Comparison of ENCODE assay signal across 18 cellular contexts in the genomic region with DNA sequence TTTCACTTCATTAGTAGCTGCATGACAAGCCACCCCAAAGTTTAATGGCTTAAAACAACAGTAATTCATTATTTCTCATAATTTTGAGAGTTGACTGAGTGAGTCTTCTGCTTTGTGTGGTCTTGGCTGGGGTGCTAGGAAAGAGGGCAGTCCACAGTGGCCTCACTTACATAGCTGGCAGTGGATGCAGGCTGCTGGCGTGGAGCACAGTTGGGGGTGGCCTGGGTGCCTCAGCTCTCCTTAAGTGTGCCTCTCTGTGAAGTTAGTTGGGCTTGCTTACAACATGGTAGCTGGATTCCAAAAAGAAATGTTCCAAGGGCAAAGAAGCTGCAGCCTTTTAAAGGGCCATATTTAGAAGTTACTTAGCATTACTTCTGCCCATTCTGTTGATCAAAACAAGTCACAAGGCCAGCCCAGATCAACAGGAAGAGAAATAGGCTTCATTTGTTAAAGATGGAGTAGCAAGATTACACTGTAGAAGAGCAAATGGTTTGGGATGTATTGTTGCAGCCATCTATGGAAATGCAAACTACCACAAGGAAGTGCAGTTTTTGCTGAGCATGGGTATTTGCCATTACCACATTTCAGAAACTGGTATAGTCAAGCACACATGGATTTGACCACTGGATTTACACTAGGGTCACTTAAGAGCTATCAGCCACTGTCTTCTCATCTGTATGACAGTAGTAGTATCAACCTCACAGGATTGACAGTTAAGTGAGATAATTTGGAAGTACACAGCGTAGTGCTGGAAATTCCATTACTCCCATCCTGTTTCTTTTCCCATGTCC. TPM values are rescaled to one million over a fixed set of nuclear protein-coding genes. Genes with fewer than 3 reads are reported as not detected.
DNase-seq lines count a peak whose midpoint lies in the region; ATAC-seq and TF ChIP-seq lines count a peak whose summit lies in the region.
"Had no signal": no experiment of that assay in that cellular context is flagged by ENCODE, and none has a peak within 500 bp of the region (broad histone marks: within the 10 kb centered on the region; RNA-seq: fewer than 3 reads in every experiment).

No MANE protein-coding gene starts in this region.

- TF ChIP-seq CTCF in activated CD8-positive, alpha-beta T cell treated with anti-CD3 and anti-CD28 coated beads for 36 hours (IDR thresholded peaks at IDR 0.05): no peak
- no peak for TF ChIP-seq CTCF in GM23338 (conservative IDR thresholded peaks at IDR 0.05; ENCODE audit: low read depth in 2 of 2)

- H3K9ac ChIP-seq in mesenchymal stem cell (ENCODE audit: low read length): no peak overlapping the region

- no peak overlapping the region for H4K8ac ChIP-seq in mesenchymal stem cell (ENCODE audit: low read length)

- H3K4me1 ChIP-seq in GM23338 (ENCODE audit: insufficient read depth): peaks cover 7% of the 10 kb centered on the region; the same call in 1 of the 2 replicates
- H3K4me1 ChIP-seq in mesenchymal stem cell (ENCODE audit: control insufficient read depth, insufficient read depth, low read depth, low read length): peaks cover 2% of the 10 kb centered on the region

- H3K14ac ChIP-seq in mesenchymal stem cell (ENCODE audit: low read length in 2 of 2): no peak overlapping the region

- no peak overlapping the region for H3K27ac ChIP-seq in GM23338 (ENCODE audit: low read depth)
- no peak overlapping the region for H3K27ac ChIP-seq in mesenchymal stem cell (ENCODE audit: low read length, poor library complexity, severe bottlenecking)
- H3K27ac ChIP-seq: skin epidermis had no signal

- peaks cover 1% of the 10 kb centered on the region for H3K36me3 Mint-ChIP-seq in activated CD8-positive, alpha-beta T cell treated with anti-CD3 and anti-CD28 coated beads for 36 hours (ENCODE audit: low read depth)
- peaks cover 3% of the 10 kb centered on the region for H3K36me3 Mint-ChIP-seq in activated CD8-positive, alpha-beta T cell treated with anti-CD3 and anti-CD28 coated beads, Interleukin-2, amount 10 ng/mL, durations not matched to agents 7 days and 5 days (ENCODE audit: low read depth)
- no peaks in the 10 kb centered on the region for H3K36me3 Mint-ChIP-seq in GM23338 (ENCODE audit: low read depth)
- H3K36me3 Mint-ChIP-seq in activated naive CD8-positive, alpha-beta T cell treated with anti-CD3 and anti-CD28 coated beads for 36 hours: peaks cover 8% of the 10 kb centered on the region
- H3K36me3 Mint-ChIP-seq: naive B cell had no signal

- POLR2A ChIA-PET in activated CD8-positive, alpha-beta T cell treated with anti-CD3 and anti-CD28 coated beads for 36 hours (lab: Charles Lee): interaction anchor here (1.0 kb wide), 1 partner anchor 31 kb away, joined by 3 read pairs; no protein-coding TSS in a partner anchor
- POLR2A ChIA-PET in activated CD8-positive, alpha-beta T cell treated with anti-CD3 and anti-CD28 coated beads, Interleukin-2, amount 10 ng/mL, durations not matched to agents 7 days and 5 days (lab: Charles Lee): interaction anchor here (0.6 kb wide), 1 partner anchor 9 kb away, joined by 3 read pairs; no protein-coding TSS in a partner anchor

- ATAC-seq in activated CD8-positive, alpha-beta T cell treated with anti-CD3 and anti-CD28 coated beads for 36 hours: no peak
- ATAC-seq in activated CD8-positive, alpha-beta T cell treated with anti-CD3 and anti-CD28 coated beads, Interleukin-2, amount 10 ng/mL, durations not matched to agents 7 days and 5 days: no peak
- no peak; the same call in 2 of the 3 replicates for ATAC-seq in GM23338
- ATAC-seq in HG03108 (IDR thresholded peaks at IDR 0.05; ENCODE audit: unreplicated experiment): no peak

- no peak overlapping the region for H3K4me3 Mint-ChIP-seq in activated CD8-positive, alpha-beta T cell treated with anti-CD3 and anti-CD28 coated beads for 36 hours
- no peak overlapping the region for H3K4me3 Mint-ChIP-seq in activated CD8-positive, alpha-beta T cell treated with anti-CD3 and anti-CD28 coated beads, Interleukin-2, amount 10 ng/mL, durations not matched to agents 7 days and 5 days
- H3K4me3 Mint-ChIP-seq in GM23338: no peak overlapping the region
- no peak overlapping the region for H3K4me3 Mint-ChIP-seq in activated naive CD8-positive, alpha-beta T cell treated with anti-CD3 and anti-CD28 coated beads for 36 hours
- H3K4me3 Mint-ChIP-seq: activated naive CD8-positive, alpha-beta T cell treated with anti-CD3 and anti-CD28 coated beads, Interleukin-2, amount 10 ng/mL, durations not matched to agents 7 days and 5 days; activated T-helper 1 cell treated with anti-CD3 and anti-CD28 coated beads, Interleukin-12 subunit alpha, Interleukin-12 subunit beta, Interleukin-2, Interleukin-4 antibody, amounts not matched to agents 30 ng/mL and 10 ng/mL and 1 ng/mL, durations not matched to agents 14 hours and 24 hours and 36 hours; memory B cell; naive B cell had no signal

- CTCF ChIA-PET in activated CD8-positive, alpha-beta T cell treated with anti-CD3 and anti-CD28 coated beads for 36 hours (lab: Charles Lee): interaction anchor here (1.5 to 1.8 kb wide), 3 partner anchors 10 to 568 kb away, joined by 3 to 6 read pairs (median 5); no protein-coding TSS in a partner anchor
- CTCF ChIA-PET in activated CD8-positive, alpha-beta T cell treated with anti-CD3 and anti-CD28 coated beads, Interleukin-2, amount 10 ng/mL, durations not matched to agents 7 days and 5 days (lab: Charles Lee): interaction anchor here (1.0 to 2.7 kb wide), 7 partner anchors 10 to 568 kb away, joined by 3 to 10 read pairs (median 6); a partner anchor contains a TSS

- H3K18ac ChIP-seq in mesenchymal stem cell (ENCODE audit: low read depth in 1 of 2, low read length in 2 of 2): no peak overlapping the region

- no peak overlapping the region for H3K23ac ChIP-seq in mesenchymal stem cell (ENCODE audit: low read length in 2 of 2)

- no peak overlapping the region for H2BK15ac ChIP-seq in mesenchymal stem cell (ENCODE audit: low read depth, poor library complexity, severe bottlenecking)

- peak overlapping the region; percentile 60 for H3K27ac Mint-ChIP-seq in activated CD8-positive, alpha-beta T cell treated with anti-CD3 and anti-CD28 coated beads for 36 hours
- no peak overlapping the region for H3K27ac Mint-ChIP-seq in activated CD8-positive, alpha-beta T cell treated with anti-CD3 and anti-CD28 coated beads, Interleukin-2, amount 10 ng/mL, durations not matched to agents 7 days and 5 days
- H3K27ac Mint-ChIP-seq in GM23338: peak overlapping the region; percentile 47; the same call in 1 of the 2 replicates
- H3K27ac Mint-ChIP-seq in activated naive CD8-positive, alpha-beta T cell treated with anti-CD3 and anti-CD28 coated beads for 36 hours: peak overlapping the region; percentile 58
- H3K27ac Mint-ChIP-seq: activated naive CD8-positive, alpha-beta T cell treated with anti-CD3 and anti-CD28 coated beads, Interleukin-2, amount 10 ng/mL, durations not matched to agents 7 days and 5 days; memory B cell had no signal

- no peak for DNase-seq in activated CD8-positive, alpha-beta T cell treated with anti-CD3 and anti-CD28 coated beads for 36 hours
- DNase-seq in activated CD8-positive, alpha-beta T cell treated with anti-CD3 and anti-CD28 coated beads, Interleukin-2, amount 10 ng/mL, durations not matched to agents 7 days and 5 days: no peak
- DNase-seq in GM23338 (ENCODE audit: low spot score) (no peak), mesenchymal stem cell (no peak), NCI-H1092 (lab: John Stamatoyannopoulos, UW) (no peak), cerebellar nuclear complex (lab: John Stamatoyannopoulos, UW) (no peak)
- no peak for DNase-seq in activated naive CD8-positive, alpha-beta T cell treated with anti-CD3 and anti-CD28 coated beads for 36 hours
- DNase-seq: activated naive CD8-positive, alpha-beta T cell treated with anti-CD3 and anti-CD28 coated beads, Interleukin-2, amount 10 ng/mL, durations not matched to agents 7 days and 5 days; BE2C; DMS79; left cardiac atrium; MM.1S; naive B cell; NCI-H1436 treated with DMSO at 0.1 percent for 48 hours had no signal

- H3F3A ChIP-seq in GM23338 (replicated peaks; ENCODE audit: low read depth): no peaks in the 10 kb centered on the region

- no peak overlapping the region for H2AK5ac ChIP-seq in mesenchymal stem cell (ENCODE audit: low read length, severe bottlenecking)

- no peaks in the 10 kb centered on the region for H3K36me3 ChIP-seq in GM23338 (ENCODE audit: insufficient read depth)
- peaks cover 0 to 6% of the 10 kb centered on the region in 2 experiments for H3K36me3 ChIP-seq in mesenchymal stem cell (ENCODE audit: control insufficient read depth in 1 of 2, insufficient read depth in 2 of 2, low read depth in 1 of 2, low read length in 2 of 2)
- H3K36me3 ChIP-seq: BE2C had no signal

- H3K9me3 ChIP-seq in mesenchymal stem cell (ENCODE audit: control insufficient read depth, low read length): no peaks in the 10 kb centered on the region
- H3K9me3 ChIP-seq: BE2C had no signal

- H3K4ac ChIP-seq in mesenchymal stem cell (ENCODE audit: low read depth in 1 of 2, low read length in 2 of 2): no peak overlapping the region

- H3K9me2 ChIP-seq in GM23338 (ENCODE audit: insufficient read depth): no peaks in the 10 kb centered on the region

- no peaks in the 10 kb centered on the region for H4K20me1 ChIP-seq in GM23338 (replicated peaks; ENCODE audit: insufficient read depth)

- no peaks in the 10 kb centered on the region for H3K27me3 Mint-ChIP-seq in activated CD8-positive, alpha-beta T cell treated with anti-CD3 and anti-CD28 coated beads for 36 hours
- no peaks in the 10 kb centered on the region for H3K27me3 Mint-ChIP-seq in activated CD8-positive, alpha-beta T cell treated with anti-CD3 and anti-CD28 coated beads, Interleukin-2, amount 10 ng/mL, durations not matched to agents 7 days and 5 days (ENCODE audit: low read depth)
- H3K27me3 Mint-ChIP-seq in GM23338 (ENCODE audit: insufficient read depth, low read depth, poor library complexity): no peaks in the 10 kb centered on the region
- H3K27me3 Mint-ChIP-seq in activated naive CD8-positive, alpha-beta T cell treated with anti-CD3 and anti-CD28 coated beads for 36 hours: no peaks in the 10 kb centered on the region
- H3K27me3 Mint-ChIP-seq: activated naive CD8-positive, alpha-beta T cell treated with anti-CD3 and anti-CD28 coated beads, Interleukin-2, amount 10 ng/mL, durations not matched to agents 7 days and 5 days; memory B cell; naive B cell had no signal

- H2BK120ac ChIP-seq in mesenchymal stem cell (ENCODE audit: low read depth, low read length): no peak overlapping the region

- H3K4me2 ChIP-seq in GM23338 (no peak overlapping the region), mesenchymal stem cell (ENCODE audit: low read length, poor library complexity, severe bottlenecking) (no peak overlapping the region)

- H3K27me3 ChIP-seq in GM23338 (ENCODE audit: insufficient read depth) (no peaks in the 10 kb centered on the region), mesenchymal stem cell (ENCODE audit: control insufficient read depth in 1 of 2, insufficient read depth in 1 of 2, low read length in 2 of 2) (no peaks in the 10 kb centered on the region)
- H3K27me3 ChIP-seq: BE2C had no signal

- peak overlapping the region in 1 of 2 experiments; percentile 45 for H2BK12ac ChIP-seq in mesenchymal stem cell (ENCODE audit: low read length in 2 of 2)

- no peak overlapping the region for H2BK5ac ChIP-seq in mesenchymal stem cell (ENCODE audit: low read depth, low read length, poor library complexity, severe bottlenecking)

- no peak overlapping the region for H3K4me3 ChIP-seq in GM23338
- H3K4me3 ChIP-seq in mesenchymal stem cell (ENCODE audit: insufficient read depth in 1 of 2, low read depth in 1 of 2, low read length in 2 of 2): no peak overlapping the region
- H3K4me3 ChIP-seq: skin epidermis had no signal

- H4K91ac ChIP-seq in mesenchymal stem cell (ENCODE audit: low read length): peak overlapping the region; percentile 50

- peaks cover 6% of the 10 kb centered on the region for H3K79me1 ChIP-seq in mesenchymal stem cell (replicated peaks; ENCODE audit: low read length, poor library complexity, severe bottlenecking)

- WGBS in mesenchymal stem cell: 89% methylated on average over 1 of the region's 2 CpGs

- H3K79me2 ChIP-seq in GM23338 (replicated peaks; ENCODE audit: insufficient read depth): no peaks in the 10 kb centered on the region

- no peaks in the 10 kb centered on the region for H3K9me3 Mint-ChIP-seq in activated CD8-positive, alpha-beta T cell treated with anti-CD3 and anti-CD28 coated beads for 36 hours
- H3K9me3 Mint-ChIP-seq in activated CD8-positive, alpha-beta T cell treated with anti-CD3 and anti-CD28 coated beads, Interleukin-2, amount 10 ng/mL, durations not matched to agents 7 days and 5 days (ENCODE audit: insufficient read depth): no peaks in the 10 kb centered on the region
- no peaks in the 10 kb centered on the region for H3K9me3 Mint-ChIP-seq in GM23338
- no peaks in the 10 kb centered on the region for H3K9me3 Mint-ChIP-seq in activated naive CD8-positive, alpha-beta T cell treated with anti-CD3 and anti-CD28 coated beads for 36 hours
- H3K9me3 Mint-ChIP-seq: activated naive CD8-positive, alpha-beta T cell treated with anti-CD3 and anti-CD28 coated beads, Interleukin-2, amount 10 ng/mL, durations not matched to agents 7 days and 5 days; activated T-helper 1 cell treated with anti-CD3 and anti-CD28 coated beads, Interleukin-12 subunit alpha, Interleukin-12 subunit beta, Interleukin-2, Interleukin-4 antibody, amounts not matched to agents 30 ng/mL and 10 ng/mL and 1 ng/mL, durations not matched to agents 14 hours and 24 hours and 36 hours; memory B cell; naive B cell had no signal

- H3K4me1 Mint-ChIP-seq in activated CD8-positive, alpha-beta T cell treated with anti-CD3 and anti-CD28 coated beads for 36 hours (ENCODE audit: low read depth): peaks cover 70% of the 10 kb centered on the region
- peaks cover 40% of the 10 kb centered on the region for H3K4me1 Mint-ChIP-seq in activated CD8-positive, alpha-beta T cell treated with anti-CD3 and anti-CD28 coated beads, Interleukin-2, amount 10 ng/mL, durations not matched to agents 7 days and 5 days (ENCODE audit: low read depth)
- peaks cover 8% of the 10 kb centered on the region; the same call in 2 of the 3 replicates for H3K4me1 Mint-ChIP-seq in GM23338
- peaks cover 59% of the 10 kb centered on the region for H3K4me1 Mint-ChIP-seq in activated naive CD8-positive, alpha-beta T cell treated with anti-CD3 and anti-CD28 coated beads for 36 hours

- intact Hi-C loops in activated CD8-positive, alpha-beta T cell treated with anti-CD3 and anti-CD28 coated beads for 36 hours (cut with micrococcal nuclease): no loop called here

- H2AFZ ChIP-seq in GM23338: no peak overlapping the region
- no peak overlapping the region for H2AFZ ChIP-seq in mesenchymal stem cell (ENCODE audit: low read depth, low read length)

RNA-seq across cellular contexts. Expression of a gene that starts 33.6 kb away (rescaled TPM):
- 10 to 100 TPM; 28.4 to 29.7 TPM for total RNA-seq in activated CD8-positive, alpha-beta T cell treated with anti-CD3 and anti-CD28 coated beads for 36 hours
- total RNA-seq in activated CD8-positive, alpha-beta T cell treated with anti-CD3 and anti-CD28 coated beads, Interleukin-2, amount 10 ng/mL, durations not matched to agents 7 days and 5 days: 10 to 100 TPM; 38.3 to 39.3 TPM
- total RNA-seq in GM23338 (2014; rRNA removed; shearing (Covaris generic)): 0.45 TPM in 1 of 2 replicates, not detected in the other
- polyA plus RNA-seq in GM23338 (2016; fragmentation: Nextera tagmentation; extraction: Ambion mirVana): 0.16 and 0.42 TPM in 2 replicates
- 10 to 100 TPM; 23.5 to 27.8 TPM for total RNA-seq in activated naive CD8-positive, alpha-beta T cell treated with anti-CD3 and anti-CD28 coated beads for 36 hours
- 32.8 TPM for polyA plus RNA-seq in mesenchymal stem cell (2013, experiment 1 of 2)
- 34.0 TPM for polyA plus RNA-seq in mesenchymal stem cell (2013, experiment 2 of 2)

Comparison
In these comparisons a context has a peak if more than half of its experiments do, and no peak if none do; other contexts are left out.
1. RNA of a gene that starts 33.6 kb away (total RNA-seq): 38.3 to 39.3 TPM in activated CD8-positive, alpha-beta T cell treated with anti-CD3 and anti-CD28 coated beads, Interleukin-2, amount 10 ng/mL, durations not matched to agents 7 days and 5 days, 28.4 to 29.7 TPM in activated CD8-positive, alpha-beta T cell treated with anti-CD3 and anti-CD28 coated beads for 36 hours and 23.5 to 27.8 TPM in activated naive CD8-positive, alpha-beta T cell treated with anti-CD3 and anti-CD28 coated beads for 36 hours; 0.45 TPM in GM23338; every median in the first group is over 10 times any median in the second.